Comparison of ENCODE assay signal across 1 cellular context in genomic region chr9:35712762-35713400, GRCh38.
TF ChIP-seq lines count a peak whose summit lies in the region.

No MANE protein-coding gene starts in this region.

TF ChIP-seq in H1, 55 proteins besides CTCF, POLR2A, EP300 and RAD21:
- TF ChIP-seq TAF1 (IDR thresholded peaks at IDR 0.05; ENCODE audit: low read depth, low read length) (no peak), KDM1A (IDR thresholded peaks at IDR 0.05; ENCODE audit: borderline replicate concordance, low read length) (no peak), MAFK (IDR thresholded peaks at IDR 0.05; ENCODE audit: low read depth, low read length) (no peak), GABPA (IDR thresholded peaks at IDR 0.05; ENCODE audit: borderline replicate concordance, insufficient read depth, low read length) (no peak), SAP30 (IDR thresholded peaks at IDR 0.05; ENCODE audit: insufficient read depth, insufficient replicate concordance, low read length) (no peak), TCF12 (IDR thresholded peaks at IDR 0.05; ENCODE audit: low read depth, low read length) (no peak), RFX5 (IDR thresholded peaks at IDR 0.05; ENCODE audit: borderline replicate concordance, low read depth, low read length) (no peak), RXRA (IDR thresholded peaks at IDR 0.05; ENCODE audit: insufficient read depth, low read depth, low read length) (no peak), CBX8 (IDR thresholded peaks at IDR 0.05; ENCODE audit: borderline replicate concordance, low read depth, low read length) (no peak), JUND (IDR thresholded peaks at IDR 0.05; ENCODE audit: low read length) (no peak)
